ENCODE assay signal across 1 cellular context in the genomic region with DNA sequence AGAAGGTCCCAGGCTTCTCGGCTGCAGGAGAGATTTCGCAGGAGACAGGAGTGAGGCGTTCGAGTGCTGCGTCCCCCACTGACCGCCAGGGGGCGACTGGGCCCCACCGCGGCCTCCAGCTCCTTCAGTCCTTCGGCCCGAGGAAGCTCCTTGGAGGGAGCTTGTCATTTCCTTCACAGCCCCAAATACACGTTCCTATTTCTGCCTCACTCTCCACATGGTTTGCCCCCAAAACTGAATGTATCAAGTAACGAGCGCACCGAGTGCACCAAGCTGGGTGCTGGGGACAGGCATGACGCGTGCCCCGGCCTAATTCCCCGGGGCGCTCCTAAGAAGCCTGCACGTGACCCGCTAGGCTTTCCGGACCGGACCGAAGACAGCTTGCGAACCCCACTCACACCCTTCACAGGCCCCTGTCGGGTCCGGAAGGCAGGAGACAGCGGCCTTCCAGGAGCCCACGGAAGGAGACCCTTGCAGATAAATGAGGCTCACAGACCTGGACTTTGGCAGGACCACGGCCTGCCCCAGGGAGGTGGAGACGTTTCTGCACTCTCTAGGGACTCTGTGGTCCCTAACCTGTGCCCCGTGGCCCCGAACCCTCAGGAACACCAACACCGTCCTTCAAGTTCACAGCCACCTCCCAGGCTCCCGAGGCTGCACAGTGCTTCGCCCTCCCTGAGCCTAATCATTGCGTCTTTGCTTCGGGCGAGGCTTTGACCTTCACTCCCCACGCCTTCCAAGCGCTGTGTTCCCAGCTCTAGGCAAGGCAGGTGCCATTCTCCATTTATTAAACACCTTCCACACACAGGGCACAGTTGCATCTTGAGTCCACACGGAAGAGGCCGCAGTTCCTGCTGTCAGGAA.
TF ChIP-seq lines count a peak whose summit lies in the region.

No MANE protein-coding gene starts in this region.

TF ChIP-seq in HepG2, 621 proteins besides CTCF, POLR2A, EP300 and RAD21 (continued from another document and continues in another):
- TF ChIP-seq, protein P1, sequence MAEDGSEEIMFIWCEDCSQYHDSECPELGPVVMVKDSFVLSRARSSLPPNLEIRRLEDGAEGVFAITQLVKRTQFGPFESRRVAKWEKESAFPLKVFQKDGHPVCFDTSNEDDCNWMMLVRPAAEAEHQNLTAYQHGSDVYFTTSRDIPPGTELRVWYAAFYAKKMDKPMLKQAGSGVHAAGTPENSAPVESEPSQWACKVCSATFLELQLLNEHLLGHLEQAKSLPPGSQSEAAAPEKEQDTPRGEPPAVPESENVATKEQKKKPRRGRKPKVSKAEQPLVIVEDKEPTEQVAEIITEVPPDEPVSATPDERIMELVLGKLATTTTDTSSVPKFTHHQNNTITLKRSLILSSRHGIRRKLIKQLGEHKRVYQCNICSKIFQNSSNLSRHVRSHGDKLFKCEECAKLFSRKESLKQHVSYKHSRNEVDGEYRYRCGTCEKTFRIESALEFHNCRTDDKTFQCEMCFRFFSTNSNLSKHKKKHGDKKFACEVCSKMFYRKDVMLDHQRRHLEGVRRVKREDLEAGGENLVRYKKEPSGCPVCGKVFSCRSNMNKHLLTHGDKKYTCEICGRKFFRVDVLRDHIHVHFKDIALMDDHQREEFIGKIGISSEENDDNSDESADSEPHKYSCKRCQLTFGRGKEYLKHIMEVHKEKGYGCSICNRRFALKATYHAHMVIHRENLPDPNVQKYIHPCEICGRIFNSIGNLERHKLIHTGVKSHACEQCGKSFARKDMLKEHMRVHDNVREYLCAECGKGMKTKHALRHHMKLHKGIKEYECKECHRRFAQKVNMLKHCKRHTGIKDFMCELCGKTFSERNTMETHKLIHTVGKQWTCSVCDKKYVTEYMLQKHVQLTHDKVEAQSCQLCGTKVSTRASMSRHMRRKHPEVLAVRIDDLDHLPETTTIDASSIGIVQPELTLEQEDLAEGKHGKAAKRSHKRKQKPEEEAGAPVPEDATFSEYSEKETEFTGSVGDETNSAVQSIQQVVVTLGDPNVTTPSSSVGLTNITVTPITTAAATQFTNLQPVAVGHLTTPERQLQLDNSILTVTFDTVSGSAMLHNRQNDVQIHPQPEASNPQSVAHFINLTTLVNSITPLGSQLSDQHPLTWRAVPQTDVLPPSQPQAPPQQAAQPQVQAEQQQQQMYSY (CRISPR knock-in tag; IDR thresholded peaks at IDR 0.05), result no peak
- no peak for TF ChIP-seq SMARCC2 (IDR thresholded peaks at IDR 0.05)
- TF ChIP-seq STAG1 (CRISPR knock-in tag; IDR thresholded peaks at IDR 0.05), result peak; percentile 77
- no peak for TF ChIP-seq ETV5 (CRISPR knock-in tag; IDR thresholded peaks at IDR 0.05; ENCODE audit: borderline replicate concordance)
- TF ChIP-seq PHB2 (IDR thresholded peaks at IDR 0.05; ENCODE audit: partially characterized antibody), result no peak
- TF ChIP-seq HIVEP1 (CRISPR knock-in tag; IDR thresholded peaks at IDR 0.05), result no peak
- TF ChIP-seq, protein P2, sequence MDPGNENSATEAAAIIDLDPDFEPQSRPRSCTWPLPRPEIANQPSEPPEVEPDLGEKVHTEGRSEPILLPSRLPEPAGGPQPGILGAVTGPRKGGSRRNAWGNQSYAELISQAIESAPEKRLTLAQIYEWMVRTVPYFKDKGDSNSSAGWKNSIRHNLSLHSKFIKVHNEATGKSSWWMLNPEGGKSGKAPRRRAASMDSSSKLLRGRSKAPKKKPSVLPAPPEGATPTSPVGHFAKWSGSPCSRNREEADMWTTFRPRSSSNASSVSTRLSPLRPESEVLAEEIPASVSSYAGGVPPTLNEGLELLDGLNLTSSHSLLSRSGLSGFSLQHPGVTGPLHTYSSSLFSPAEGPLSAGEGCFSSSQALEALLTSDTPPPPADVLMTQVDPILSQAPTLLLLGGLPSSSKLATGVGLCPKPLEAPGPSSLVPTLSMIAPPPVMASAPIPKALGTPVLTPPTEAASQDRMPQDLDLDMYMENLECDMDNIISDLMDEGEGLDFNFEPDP (CRISPR knock-in tag; conservative IDR thresholded peaks at IDR 0.05), result no peak
- no peak for TF ChIP-seq NAIF1 (CRISPR knock-in tag; IDR thresholded peaks at IDR 0.05; ENCODE audit: borderline replicate concordance)
- no peak for TF ChIP-seq RELA (CRISPR knock-in tag; IDR thresholded peaks at IDR 0.05)
- TF ChIP-seq ZNF607 (CRISPR knock-in tag; IDR thresholded peaks at IDR 0.05; ENCODE audit: borderline replicate concordance), result 0 out of 2 replicates have a peak, but pooled peaks have one; percentile 43
- no peak for TF ChIP-seq NFKB2 (CRISPR knock-in tag; IDR thresholded peaks at IDR 0.05; ENCODE audit: borderline replicate concordance)
- TF ChIP-seq, protein P3, sequence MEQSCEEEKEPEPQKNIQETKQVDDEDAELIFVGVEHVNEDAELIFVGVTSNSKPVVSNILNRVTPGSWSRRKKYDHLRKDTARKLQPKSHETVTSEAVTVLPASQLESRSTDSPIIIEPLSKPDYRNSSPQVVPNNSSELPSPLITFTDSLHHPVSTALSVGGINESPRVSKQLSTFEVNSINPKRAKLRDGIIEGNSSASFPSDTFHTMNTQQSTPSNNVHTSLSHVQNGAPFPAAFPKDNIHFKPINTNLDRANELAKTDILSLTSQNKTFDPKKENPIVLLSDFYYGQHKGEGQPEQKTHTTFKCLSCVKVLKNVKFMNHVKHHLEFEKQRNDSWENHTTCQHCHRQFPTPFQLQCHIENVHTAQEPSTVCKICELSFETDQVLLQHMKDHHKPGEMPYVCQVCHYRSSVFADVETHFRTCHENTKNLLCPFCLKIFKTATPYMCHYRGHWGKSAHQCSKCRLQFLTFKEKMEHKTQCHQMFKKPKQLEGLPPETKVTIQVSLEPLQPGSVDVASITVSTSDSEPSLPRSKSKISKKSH (CRISPR knock-in tag; IDR thresholded peaks at IDR 0.05; ENCODE audit: borderline replicate concordance), result peak; percentile 56; the same call in 1 of the 2 replicates
- peak; percentile 51; the same call in 1 of the 2 replicates for TF ChIP-seq ZNF546 (CRISPR knock-in tag; conservative IDR thresholded peaks at IDR 0.05)
- TF ChIP-seq ZNF577 (CRISPR knock-in tag; IDR thresholded peaks at IDR 0.05; ENCODE audit: borderline replicate concordance, low read depth), result no peak
- TF ChIP-seq ZNF234 (CRISPR knock-in tag; conservative IDR thresholded peaks at IDR 0.05), result no peak
- no peak for TF ChIP-seq NFYC (CRISPR knock-in tag; IDR thresholded peaks at IDR 0.05)
- TF ChIP-seq, protein P4, sequence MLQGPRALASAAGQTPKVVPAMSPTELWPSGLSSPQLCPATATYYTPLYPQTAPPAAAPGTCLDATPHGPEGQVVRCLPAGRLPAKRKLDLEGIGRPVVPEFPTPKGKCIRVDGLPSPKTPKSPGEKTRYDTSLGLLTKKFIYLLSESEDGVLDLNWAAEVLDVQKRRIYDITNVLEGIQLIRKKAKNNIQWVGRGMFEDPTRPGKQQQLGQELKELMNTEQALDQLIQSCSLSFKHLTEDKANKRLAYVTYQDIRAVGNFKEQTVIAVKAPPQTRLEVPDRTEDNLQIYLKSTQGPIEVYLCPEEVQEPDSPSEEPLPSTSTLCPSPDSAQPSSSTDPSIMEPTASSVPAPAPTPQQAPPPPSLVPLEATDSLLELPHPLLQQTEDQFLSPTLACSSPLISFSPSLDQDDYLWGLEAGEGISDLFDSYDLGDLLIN (CRISPR knock-in tag; IDR thresholded peaks at IDR 0.05; ENCODE audit: borderline replicate concordance), result no peak
- TF ChIP-seq NCOA1 (CRISPR knock-in tag; IDR thresholded peaks at IDR 0.05), result no peak
- TF ChIP-seq TAF15 (IDR thresholded peaks at IDR 0.05; ENCODE audit: low read depth, low read length, poor library complexity, severe bottlenecking), result no peak
- no peak for TF ChIP-seq ZNF629 (CRISPR knock-in tag; conservative IDR thresholded peaks at IDR 0.05)
- no peak for TF ChIP-seq TCF12 (IDR thresholded peaks at IDR 0.05)
- TF ChIP-seq TCF12 (CRISPR knock-in tag; IDR thresholded peaks at IDR 0.05), result 0 out of 2 replicates have a peak, but pooled peaks have one; percentile 33
- no peak for TF ChIP-seq CBFB (CRISPR knock-in tag; IDR thresholded peaks at IDR 0.05)
- 0 out of 2 replicates have a peak, but pooled peaks have one; percentile 17 for TF ChIP-seq ZBTB7B (CRISPR knock-in tag; IDR thresholded peaks at IDR 0.05)
- no peak for TF ChIP-seq KMT2B (CRISPR knock-in tag; IDR thresholded peaks at IDR 0.05)
- no peak for TF ChIP-seq POLR2AphosphoS2 (IDR thresholded peaks at IDR 0.05; ENCODE audit: low read depth, low read length)
- TF ChIP-seq MATR3 (CRISPR knock-in tag; IDR thresholded peaks at IDR 0.05), result no peak
- TF ChIP-seq AGO1 (IDR thresholded peaks at IDR 0.05; ENCODE audit: low read depth, low read length, poor library complexity, severe bottlenecking), result peak; percentile 68
- TF ChIP-seq ZNF670 (CRISPR knock-in tag; IDR thresholded peaks at IDR 0.05; ENCODE audit: borderline replicate concordance), result 0 out of 2 replicates have a peak, but pooled peaks have one; percentile 29
- no peak for TF ChIP-seq ZSCAN29 (CRISPR knock-in tag; conservative IDR thresholded peaks at IDR 0.05)
- no peak for TF ChIP-seq ZZZ3 (CRISPR knock-in tag; IDR thresholded peaks at IDR 0.05; ENCODE audit: borderline replicate concordance)
- 0 out of 2 replicates have a peak, but pooled peaks have one; percentile 42 for TF ChIP-seq SALL2 (CRISPR knock-in tag; IDR thresholded peaks at IDR 0.05)
- TF ChIP-seq, protein P5, sequence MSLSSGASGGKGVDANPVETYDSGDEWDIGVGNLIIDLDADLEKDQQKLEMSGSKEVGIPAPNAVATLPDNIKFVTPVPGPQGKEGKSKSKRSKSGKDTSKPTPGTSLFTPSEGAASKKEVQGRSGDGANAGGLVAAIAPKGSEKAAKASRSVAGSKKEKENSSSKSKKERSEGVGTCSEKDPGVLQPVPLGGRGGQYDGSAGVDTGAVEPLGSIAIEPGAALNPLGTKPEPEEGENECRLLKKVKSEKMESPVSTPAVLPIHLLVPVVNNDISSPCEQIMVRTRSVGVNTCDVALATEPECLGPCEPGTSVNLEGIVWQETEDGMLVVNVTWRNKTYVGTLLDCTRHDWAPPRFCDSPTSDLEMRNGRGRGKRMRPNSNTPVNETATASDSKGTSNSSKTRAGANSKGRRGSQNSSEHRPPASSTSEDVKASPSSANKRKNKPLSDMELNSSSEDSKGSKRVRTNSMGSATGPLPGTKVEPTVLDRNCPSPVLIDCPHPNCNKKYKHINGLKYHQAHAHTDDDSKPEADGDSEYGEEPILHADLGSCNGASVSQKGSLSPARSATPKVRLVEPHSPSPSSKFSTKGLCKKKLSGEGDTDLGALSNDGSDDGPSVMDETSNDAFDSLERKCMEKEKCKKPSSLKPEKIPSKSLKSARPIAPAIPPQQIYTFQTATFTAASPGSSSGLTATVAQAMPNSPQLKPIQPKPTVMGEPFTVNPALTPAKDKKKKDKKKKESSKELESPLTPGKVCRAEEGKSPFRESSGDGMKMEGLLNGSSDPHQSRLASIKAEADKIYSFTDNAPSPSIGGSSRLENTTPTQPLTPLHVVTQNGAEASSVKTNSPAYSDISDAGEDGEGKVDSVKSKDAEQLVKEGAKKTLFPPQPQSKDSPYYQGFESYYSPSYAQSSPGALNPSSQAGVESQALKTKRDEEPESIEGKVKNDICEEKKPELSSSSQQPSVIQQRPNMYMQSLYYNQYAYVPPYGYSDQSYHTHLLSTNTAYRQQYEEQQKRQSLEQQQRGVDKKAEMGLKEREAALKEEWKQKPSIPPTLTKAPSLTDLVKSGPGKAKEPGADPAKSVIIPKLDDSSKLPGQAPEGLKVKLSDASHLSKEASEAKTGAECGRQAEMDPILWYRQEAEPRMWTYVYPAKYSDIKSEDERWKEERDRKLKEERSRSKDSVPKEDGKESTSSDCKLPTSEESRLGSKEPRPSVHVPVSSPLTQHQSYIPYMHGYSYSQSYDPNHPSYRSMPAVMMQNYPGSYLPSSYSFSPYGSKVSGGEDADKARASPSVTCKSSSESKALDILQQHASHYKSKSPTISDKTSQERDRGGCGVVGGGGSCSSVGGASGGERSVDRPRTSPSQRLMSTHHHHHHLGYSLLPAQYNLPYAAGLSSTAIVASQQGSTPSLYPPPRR (CRISPR knock-in tag; IDR thresholded peaks at IDR 0.05; ENCODE audit: borderline replicate concordance), result no peak
- TF ChIP-seq ZNF367 (CRISPR knock-in tag; IDR thresholded peaks at IDR 0.05; ENCODE audit: borderline replicate concordance), result no peak
- TF ChIP-seq SALL1 (CRISPR knock-in tag; IDR thresholded peaks at IDR 0.05), result peak; percentile 33; the same call in 1 of the 2 replicates
- TF ChIP-seq, protein P6, sequence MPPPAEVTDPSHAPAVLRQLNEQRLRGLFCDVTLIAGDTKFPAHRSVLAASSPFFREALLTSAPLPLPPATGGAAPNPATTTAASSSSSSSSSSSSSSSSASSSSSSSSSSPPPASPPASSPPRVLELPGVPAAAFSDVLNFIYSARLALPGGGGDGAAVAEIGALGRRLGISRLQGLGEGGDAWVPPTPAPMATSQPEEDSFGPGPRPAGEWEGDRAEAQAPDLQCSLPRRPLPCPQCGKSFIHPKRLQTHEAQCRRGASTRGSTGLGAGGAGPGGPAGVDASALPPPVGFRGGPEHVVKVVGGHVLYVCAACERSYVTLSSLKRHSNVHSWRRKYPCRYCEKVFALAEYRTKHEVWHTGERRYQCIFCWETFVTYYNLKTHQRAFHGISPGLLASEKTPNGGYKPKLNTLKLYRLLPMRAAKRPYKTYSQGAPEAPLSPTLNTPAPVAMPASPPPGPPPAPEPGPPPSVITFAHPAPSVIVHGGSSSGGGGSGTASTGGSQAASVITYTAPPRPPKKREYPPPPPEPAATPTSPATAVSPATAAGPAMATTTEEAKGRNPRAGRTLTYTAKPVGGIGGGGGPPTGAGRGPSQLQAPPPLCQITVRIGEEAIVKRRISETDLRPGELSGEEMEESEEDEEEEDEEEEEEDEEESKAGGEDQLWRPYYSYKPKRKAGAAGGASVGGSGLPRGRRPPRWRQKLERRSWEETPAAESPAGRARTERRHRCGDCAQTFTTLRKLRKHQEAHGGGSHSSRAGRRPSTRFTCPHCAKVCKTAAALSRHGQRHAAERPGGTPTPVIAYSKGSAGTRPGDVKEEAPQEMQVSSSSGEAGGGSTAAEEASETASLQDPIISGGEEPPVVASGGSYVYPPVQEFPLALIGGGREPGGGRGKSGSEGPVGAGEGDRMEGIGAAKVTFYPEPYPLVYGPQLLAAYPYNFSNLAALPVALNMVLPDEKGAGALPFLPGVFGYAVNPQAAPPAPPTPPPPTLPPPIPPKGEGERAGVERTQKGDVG (CRISPR knock-in tag; IDR thresholded peaks at IDR 0.05; ENCODE audit: borderline replicate concordance), result no peak
- 0 out of 2 replicates have a peak, but pooled peaks have one; percentile 15 for TF ChIP-seq PHF8 (CRISPR knock-in tag; IDR thresholded peaks at IDR 0.05)
